In the genomic region with DNA sequence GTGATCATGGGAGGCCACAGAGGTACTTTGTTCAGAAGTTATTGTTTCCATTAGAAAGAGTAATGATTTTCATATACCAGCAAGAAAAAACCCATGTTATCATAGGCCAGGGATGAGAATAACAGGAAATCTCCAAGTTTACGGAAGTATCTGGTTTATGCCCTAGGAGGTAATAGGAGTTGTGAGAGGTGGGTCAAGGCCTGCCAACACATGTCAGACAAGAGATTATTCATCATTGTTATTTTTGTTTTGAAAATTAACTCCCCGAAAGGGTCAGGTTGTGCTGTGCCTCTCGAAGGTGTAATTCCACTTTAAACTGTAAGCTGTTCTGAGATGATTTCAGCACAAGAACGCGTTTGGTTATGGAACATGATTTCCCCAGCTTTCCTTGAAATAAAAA, we compare ENCODE assay signal across 35 cellular contexts.
"Had no signal": no experiment of that assay in that cellular context is flagged by ENCODE, and none has a peak within 500 bp of the region (broad histone marks: within the 10 kb centered on the region; RNA-seq: fewer than 3 reads in every experiment).

No MANE protein-coding gene starts in this region.

- H3K4me3 Mint-ChIP-seq: activated CD4-positive, alpha-beta memory T cell treated with anti-CD3 and anti-CD28 coated beads for 36 hours; activated CD4-positive, alpha-beta T cell treated with anti-CD3 and anti-CD28 coated beads for 36 hours; activated CD8-positive, alpha-beta T cell treated with anti-CD3 and anti-CD28 coated beads for 36 hours; activated naive CD4-positive, alpha-beta T cell treated with anti-CD3 and anti-CD28 coated beads, Interleukin-2, amount 10 ng/mL, durations not matched to agents 7 days and 5 days; activated naive CD4-positive, alpha-beta T cell treated with anti-CD3 and anti-CD28 coated beads, Interleukin-2, amount 50 U/mL, for 24 hours; activated naive CD8-positive, alpha-beta T cell; central memory CD8-positive, alpha-beta T cell; T-helper 1 cell treated with Interleukin-12 subunit alpha and Interleukin-12 subunit beta and Interleukin-4 antibody, amounts not matched to agents 30 μg/mL and 1 μg/mL, for 36 hours; T-helper 2 cell treated with Interferon-gamma antibody and Interleukin-4, amounts not matched to agents 5 μg/mL and 100 μg/mL, for 36 hours; WTC11 had no signal

- H3K36me3 ChIP-seq: adrenal gland, brain microvascular endothelial cell, breast epithelium, cardiac muscle cell, WERI-Rb-1 had no signal

- H3K36me3 Mint-ChIP-seq: activated CD4-positive, alpha-beta memory T cell treated with anti-CD3 and anti-CD28 coated beads for 36 hours; activated naive CD4-positive, alpha-beta T cell treated with anti-CD3 and anti-CD28 coated beads, Interleukin-2, amount 10 ng/mL, durations not matched to agents 7 days and 5 days; activated naive CD4-positive, alpha-beta T cell treated with anti-CD3 and anti-CD28 coated beads, Interleukin-2, amount 50 U/mL, for 24 hours; activated naive CD8-positive, alpha-beta T cell; WTC11 had no signal

- H3K9me3 ChIP-seq: adrenal gland, body of pancreas, breast epithelium had no signal

- ATAC-seq: activated CD4-positive, alpha-beta T cell treated with anti-CD3 and anti-CD28 coated beads for 36 hours; activated CD4-positive, CD25-positive, alpha-beta regulatory T cell treated with anti-CD3 and anti-CD28 coated beads, Interleukin-2, amount 50 U/mL, for 24 hours; activated CD8-positive, alpha-beta T cell treated with anti-CD3 and anti-CD28 coated beads for 36 hours; body of pancreas; WTC11 had no signal

- H3K4me1 Mint-ChIP-seq: activated naive CD4-positive, alpha-beta T cell treated with anti-CD3 and anti-CD28 coated beads, Interleukin-2, amount 10 ng/mL, durations not matched to agents 7 days and 5 days; activated naive CD4-positive, alpha-beta T cell treated with anti-CD3 and anti-CD28 coated beads, Interleukin-2, amount 50 U/mL, for 24 hours; central memory CD8-positive, alpha-beta T cell; WTC11 had no signal

- H3K27ac ChIP-seq: adrenal gland, body of pancreas, brain microvascular endothelial cell, breast epithelium, cardiac muscle cell, WERI-Rb-1 had no signal

- H3K27me3 Mint-ChIP-seq: activated naive CD8-positive, alpha-beta T cell had no signal

- H3K9me3 Mint-ChIP-seq: activated CD4-positive, alpha-beta memory T cell treated with anti-CD3 and anti-CD28 coated beads for 36 hours; activated CD8-positive, alpha-beta T cell treated with anti-CD3 and anti-CD28 coated beads for 36 hours; activated naive CD4-positive, alpha-beta T cell treated with anti-CD3 and anti-CD28 coated beads, Interleukin-2, amount 10 ng/mL, durations not matched to agents 7 days and 5 days; activated naive CD4-positive, alpha-beta T cell treated with anti-CD3 and anti-CD28 coated beads, Interleukin-2, amount 50 U/mL, for 24 hours; activated T-helper 2 cell treated with anti-CD3 and anti-CD28 coated beads, Interferon-gamma antibody, Interleukin-2, Interleukin-4, amounts not matched to agents 10 μg/mL and 5 μg/mL and 100 μg/mL, durations not matched to agents 14 hours and 24 hours and 36 hours; central memory CD8-positive, alpha-beta T cell; T-helper 1 cell treated with Interleukin-12 subunit alpha and Interleukin-12 subunit beta and Interleukin-4 antibody, amounts not matched to agents 30 μg/mL and 1 μg/mL, for 36 hours; T-helper 2 cell treated with Interferon-gamma antibody and Interleukin-4, amounts not matched to agents 5 μg/mL and 100 μg/mL, for 36 hours; WTC11 had no signal

- H3K4me3 ChIP-seq: adrenal gland, body of pancreas, breast epithelium, cardiac muscle cell had no signal

- H3K27me3 ChIP-seq: adrenal gland, body of pancreas, brain microvascular endothelial cell, breast epithelium had no signal

- H3K4me1 ChIP-seq: adrenal gland, body of pancreas, breast epithelium had no signal

- DNase-seq: activated CD4-positive, alpha-beta memory T cell treated with anti-CD3 and anti-CD28 coated beads for 36 hours; activated CD4-positive, alpha-beta T cell treated with anti-CD3 and anti-CD28 coated beads for 1 hour; activated CD4-positive, alpha-beta T cell treated with anti-CD3 and anti-CD28 coated beads for 36 hours; activated CD4-positive, alpha-beta T cell treated with anti-CD3 and anti-CD28 coated beads for 48 hours; activated CD4-positive, alpha-beta T cell treated with anti-CD3 and anti-CD28 coated beads, Interleukin-2, amount 50 U/mL, for 1 hour; activated CD4-positive, alpha-beta T cell treated with anti-CD3 and anti-CD28 coated beads, Interleukin-2, amount 50 U/mL, for 4 hours; activated CD4-positive, CD25-positive, alpha-beta regulatory T cell; activated CD8-positive, alpha-beta memory T cell treated with anti-CD3 and anti-CD28 coated beads, Interleukin-2, amount 50 U/mL, for 4 hours; activated CD8-positive, alpha-beta T cell treated with anti-CD3 and anti-CD28 coated beads for 36 hours; activated effector memory CD4-positive, alpha-beta T cell treated with Interleukin-2 at 50 U/mL for 16 hours; activated gamma-delta T cell; activated naive CD4-positive, alpha-beta T cell treated with anti-CD3 and anti-CD28 coated beads, Interleukin-2, amount 10 ng/mL, durations not matched to agents 7 days and 5 days; activated naive CD4-positive, alpha-beta T cell treated with Interleukin-2 at 50 U/mL for 16 hours; activated T-cell treated with anti-CD3 and anti-CD28 coated beads for 4 hours; activated T-cell treated with anti-CD3 and anti-CD28 coated beads, Interleukin-2, amount 50 U/mL, for 1 hour; activated T-cell treated with anti-CD3 and anti-CD28 coated beads, Interleukin-2, amount 50 U/mL, for 48 hours; adrenal gland; amniotic stem cell; aorta; body of pancreas; brain microvascular endothelial cell; T-helper 1 cell; T-helper 2 cell; T-helper 9 cell; WERI-Rb-1 had no signal

- H3K27ac Mint-ChIP-seq: activated CD4-positive, alpha-beta memory T cell treated with anti-CD3 and anti-CD28 coated beads for 36 hours; activated CD4-positive, alpha-beta T cell treated with anti-CD3 and anti-CD28 coated beads for 36 hours; activated CD8-positive, alpha-beta T cell treated with anti-CD3 and anti-CD28 coated beads for 36 hours; activated naive CD4-positive, alpha-beta T cell treated with anti-CD3 and anti-CD28 coated beads, Interleukin-2, amount 10 ng/mL, durations not matched to agents 7 days and 5 days; activated naive CD4-positive, alpha-beta T cell treated with anti-CD3 and anti-CD28 coated beads, Interleukin-2, amount 50 U/mL, for 24 hours; activated naive CD8-positive, alpha-beta T cell; activated T-helper 2 cell treated with anti-CD3 and anti-CD28 coated beads, Interferon-gamma antibody, Interleukin-2, Interleukin-4, amounts not matched to agents 10 μg/mL and 5 μg/mL and 100 μg/mL, durations not matched to agents 14 hours and 24 hours and 36 hours; T-helper 1 cell treated with Interleukin-12 subunit alpha and Interleukin-12 subunit beta and Interleukin-4 antibody, amounts not matched to agents 30 μg/mL and 1 μg/mL, for 36 hours; T-helper 2 cell treated with Interferon-gamma antibody and Interleukin-4, amounts not matched to agents 5 μg/mL and 100 μg/mL, for 36 hours; WTC11 had no signal
